17 cellular contexts compared by ENCODE assay signal in genomic region chr12:83827193-83827592, GRCh38.
"Had no signal": no experiment of that assay in that cellular context is flagged by ENCODE, and none has a peak within 500 bp of the region (broad histone marks: within the 10 kb centered on the region; RNA-seq: fewer than 3 reads in every experiment).

No MANE protein-coding gene starts in this region.

- H3K4me3 Mint-ChIP-seq: activated naive CD8-positive, alpha-beta T cell treated with anti-CD3 and anti-CD28 coated beads, Interleukin-2, amount 10 ng/mL, durations not matched to agents 7 days and 5 days; endodermal cell; memory B cell; natural killer cell treated with Interleukin-12 subunit alpha and Interleukin-12 subunit beta and Interleukin-15 and Interleukin-18, amount 100 ng/mL, for 72 hours had no signal

- H3K4me3 ChIP-seq: dorsolateral prefrontal cortex, gastroesophageal sphincter, ovary, right lobe of liver, stomach, testis had no signal

- H3K27me3 ChIP-seq: dorsolateral prefrontal cortex, gastroesophageal sphincter, ovary, right lobe of liver, stomach, testis had no signal

- H3K36me3 Mint-ChIP-seq: activated naive CD8-positive, alpha-beta T cell treated with anti-CD3 and anti-CD28 coated beads, Interleukin-2, amount 10 ng/mL, durations not matched to agents 7 days and 5 days; memory B cell; natural killer cell treated with Interleukin-12 subunit alpha and Interleukin-12 subunit beta and Interleukin-15 and Interleukin-18, amount 100 ng/mL, for 72 hours had no signal

- H3K4me1 ChIP-seq: gastroesophageal sphincter, right lobe of liver, stomach had no signal

- FAIRE-seq: astrocyte had no signal

- H3K27ac Mint-ChIP-seq: activated naive CD8-positive, alpha-beta T cell treated with anti-CD3 and anti-CD28 coated beads, Interleukin-2, amount 10 ng/mL, durations not matched to agents 7 days and 5 days; endodermal cell; memory B cell; natural killer cell treated with Interleukin-12 subunit alpha and Interleukin-12 subunit beta and Interleukin-15 and Interleukin-18, amount 100 ng/mL, for 72 hours had no signal

- H3K36me3 ChIP-seq: gastroesophageal sphincter, ovary, right lobe of liver, stomach had no signal

- H3K4me1 Mint-ChIP-seq: activated naive CD8-positive, alpha-beta T cell treated with anti-CD3 and anti-CD28 coated beads, Interleukin-2, amount 10 ng/mL, durations not matched to agents 7 days and 5 days; endodermal cell; memory B cell had no signal

- H3K27ac ChIP-seq: gastroesophageal sphincter, ovary, right lobe of liver, stomach had no signal

- H3K27me3 Mint-ChIP-seq: activated naive CD8-positive, alpha-beta T cell treated with anti-CD3 and anti-CD28 coated beads, Interleukin-2, amount 10 ng/mL, durations not matched to agents 7 days and 5 days; memory B cell; natural killer cell treated with Interleukin-12 subunit alpha and Interleukin-12 subunit beta and Interleukin-15 and Interleukin-18, amount 100 ng/mL, for 72 hours had no signal

- H3K9me3 ChIP-seq: gastroesophageal sphincter, ovary, right lobe of liver, stomach, testis had no signal

- H3K9me3 Mint-ChIP-seq: activated naive CD8-positive, alpha-beta T cell treated with anti-CD3 and anti-CD28 coated beads, Interleukin-2, amount 10 ng/mL, durations not matched to agents 7 days and 5 days; natural killer cell treated with Interleukin-12 subunit alpha and Interleukin-12 subunit beta and Interleukin-15 and Interleukin-18, amount 100 ng/mL, for 72 hours had no signal

- ATAC-seq: gastroesophageal sphincter; left lobe of liver; natural killer cell treated with Interleukin-12 subunit alpha and Interleukin-12 subunit beta and Interleukin-15 and Interleukin-18, amount 100 ng/mL, for 72 hours had no signal

- DNase-seq: activated CD4-positive, CD25-positive, alpha-beta regulatory T cell treated with anti-CD3 and anti-CD28 coated beads, Interleukin-2, amount 50 U/mL, for 72 hours; activated naive CD4-positive, alpha-beta T cell; activated naive CD8-positive, alpha-beta T cell treated with anti-CD3 and anti-CD28 coated beads, Interleukin-2, amount 10 ng/mL, durations not matched to agents 7 days and 5 days; activated T-cell treated with anti-CD3 and anti-CD28 coated beads for 4 hours; ovary; right lobe of liver; stimulated activated CD4-positive, alpha-beta T cell treated with anti-CD3 and anti-CD28 coated beads, Interleukin-1b, Interleukin-23, amount 100 ng/mL, for 48 hours; stomach; T-helper 9 cell had no signal
